32 cellular contexts compared by ENCODE assay signal in the genomic region with DNA sequence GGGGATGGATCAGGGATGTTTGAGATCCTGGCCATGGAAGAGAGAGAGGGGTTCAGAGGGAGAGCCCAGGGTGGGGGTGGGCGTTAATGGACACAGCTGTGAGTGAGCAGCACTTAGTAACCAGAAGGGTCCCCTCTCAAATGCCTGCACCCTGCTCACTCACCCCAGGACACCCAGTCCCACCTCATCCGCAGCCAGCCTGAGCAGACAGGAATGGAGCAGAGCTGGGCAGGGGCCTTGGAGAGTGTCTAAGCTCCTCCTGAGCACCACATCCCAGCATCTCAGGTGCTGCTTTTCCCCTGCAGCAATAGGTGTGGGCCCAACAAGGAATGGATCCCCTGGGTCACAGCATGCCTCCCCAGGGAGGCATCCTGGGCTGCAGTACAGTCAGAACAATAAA. TPM values are rescaled to one million over a fixed set of nuclear protein-coding genes. Genes with fewer than 3 reads are reported as not detected.
"Had no signal": no experiment of that assay in that cellular context is flagged by ENCODE, and none has a peak within 500 bp of the region (broad histone marks: within the 10 kb centered on the region; RNA-seq: fewer than 3 reads in every experiment).

No MANE protein-coding gene starts in this region.

- H3K27me3 ChIP-seq: stomach, suprapubic skin, testis, thyroid gland, tibial artery, tibial nerve, transverse colon, upper lobe of left lung, uterus, vagina had no signal

- H3K4me3 Mint-ChIP-seq: stimulated activated effector memory CD8-positive, alpha-beta T cell treated with anti-CD3 and anti-CD28 coated beads, Interleukin-12 subunit alpha, Interleukin-12 subunit beta, amount 100 ng/mL, for 72 hours; stimulated activated memory B cell treated with anti-CD40 and anti-IgM and Interleukin-4, amounts not matched to agents 10 μg/mL and 1 μg/mL and 100 μg/mL, for 72 hours; stimulated activated naive B cell treated with anti-CD40 and anti-IgM and Interleukin-4, amounts not matched to agents 10 μg/mL and 1 μg/mL and 100 μg/mL, for 72 hours; stimulated activated naive CD8-positive, alpha-beta T cell treated with anti-CD3 and anti-CD28 coated beads, Interleukin-15, amount 100 ng/mL, for 72 hours; stimulated activated naive CD8-positive, alpha-beta T cell treated with anti-CD3 and anti-CD28 coated beads, Interleukin-15, Interleukin-2, amounts not matched to agents 100 ng/mL and 50 ng/mL, for 24 hours; type B pancreatic cell had no signal

- H3K4me3 ChIP-seq: stomach, suprapubic skin, testis, thoracic aorta, thyroid gland, tibial artery, tibial nerve, transverse colon, upper lobe of left lung, uterus, vagina had no signal

- H3K36me3 ChIP-seq: stomach, suprapubic skin, thoracic aorta, thyroid gland, tibial artery, tibial nerve, transverse colon, upper lobe of left lung, uterus, vagina had no signal

- H3K27ac Mint-ChIP-seq: stimulated activated effector memory CD8-positive, alpha-beta T cell treated with anti-CD3 and anti-CD28 coated beads, Interleukin-12 subunit alpha, Interleukin-12 subunit beta, amount 100 ng/mL, for 72 hours; stimulated activated memory B cell treated with anti-CD40 and anti-IgM and Interleukin-4, amounts not matched to agents 10 μg/mL and 1 μg/mL and 100 μg/mL, for 72 hours; stimulated activated naive B cell treated with anti-CD40 and anti-IgM and Interleukin-4, amounts not matched to agents 10 μg/mL and 1 μg/mL and 100 μg/mL, for 72 hours; stimulated activated naive CD8-positive, alpha-beta T cell treated with anti-CD3 and anti-CD28 coated beads, Interleukin-15, amount 100 ng/mL, for 72 hours; stimulated activated naive CD8-positive, alpha-beta T cell treated with anti-CD3 and anti-CD28 coated beads, Interleukin-15, Interleukin-2, amounts not matched to agents 100 ng/mL and 50 ng/mL, for 24 hours; type B pancreatic cell had no signal

- H3K36me3 Mint-ChIP-seq: stimulated activated effector memory CD8-positive, alpha-beta T cell treated with anti-CD3 and anti-CD28 coated beads, Interleukin-12 subunit alpha, Interleukin-12 subunit beta, amount 100 ng/mL, for 72 hours; type B pancreatic cell had no signal

- H3K4me1 Mint-ChIP-seq: stimulated activated effector memory CD8-positive, alpha-beta T cell treated with anti-CD3 and anti-CD28 coated beads, Interleukin-12 subunit alpha, Interleukin-12 subunit beta, amount 100 ng/mL, for 72 hours; stimulated activated memory B cell treated with anti-CD40 and anti-IgM and Interleukin-4, amounts not matched to agents 10 μg/mL and 1 μg/mL and 100 μg/mL, for 72 hours; stimulated activated naive B cell treated with anti-CD40 and anti-IgM and Interleukin-4, amounts not matched to agents 10 μg/mL and 1 μg/mL and 100 μg/mL, for 72 hours; stimulated activated naive CD8-positive, alpha-beta T cell treated with anti-CD3 and anti-CD28 coated beads, Interleukin-15, amount 100 ng/mL, for 72 hours had no signal

- H3K4me1 ChIP-seq: stomach, suprapubic skin, testis, thyroid gland, tibial artery, tibial nerve, transverse colon, upper lobe of left lung, uterus, vagina had no signal

- DNase-seq: stimulated activated CD4-positive, alpha-beta T cell treated with anti-CD3 and anti-CD28 coated beads, Interleukin-2, amount 100 ng/mL, for 24 hours; stimulated activated CD4-positive, alpha-beta T cell treated with anti-CD3 and anti-CD28 coated beads, Interleukin-2, amount 100 ng/mL, for 48 hours; stimulated activated CD4-positive, alpha-beta T cell treated with anti-CD3 and anti-CD28 coated beads, Interleukin-4, amount 100 ng/mL, for 1 hour; stimulated activated CD4-positive, alpha-beta T cell treated with anti-CD3 and anti-CD28 coated beads, Interleukin-4, amount 100 ng/mL, for 24 hours; stimulated activated CD4-positive, alpha-beta T cell treated with anti-CD3 and anti-CD28 coated beads, Interleukin-4, amount 100 ng/mL, for 4 hours; stimulated activated CD8-positive, alpha-beta memory T cell treated with anti-CD3 and anti-CD28 coated beads, Interleukin-4, amount 100 ng/mL, for 48 hours; stimulated activated naive B cell treated with anti-CD40 and anti-IgM and Interleukin-4, amounts not matched to agents 10 μg/mL and 1 μg/mL and 100 μg/mL, for 72 hours; stimulated activated naive CD4-positive, alpha-beta T cell; stimulated activated naive CD4-positive, alpha-beta T cell treated with Interleukin-2 at 50 U/mL for 16 hours; stimulated activated naive CD8-positive, alpha-beta T cell treated with anti-CD3 and anti-CD28 coated beads, Interleukin-15, amount 100 ng/mL, for 72 hours; stimulated activated naive CD8-positive, alpha-beta T cell treated with anti-CD3 and anti-CD28 coated beads, Interleukin-15, Interleukin-2, amounts not matched to agents 100 U/mL and 50 U/mL, for 24 hours; stomach; testis; thyroid gland; tibial artery; transverse colon; trophoblast cell; uterus had no signal

- ATAC-seq: stimulated activated effector memory CD8-positive, alpha-beta T cell treated with anti-CD3 and anti-CD28 coated beads, Interleukin-12 subunit alpha, Interleukin-12 subunit beta, amount 100 ng/mL, for 72 hours; stimulated activated memory B cell treated with anti-CD40 and anti-IgM and Interleukin-4, amounts not matched to agents 10 μg/mL and 1 μg/mL and 100 μg/mL, for 72 hours; stimulated activated naive B cell treated with anti-CD40 and anti-IgM and Interleukin-4, amounts not matched to agents 10 μg/mL and 1 μg/mL and 100 μg/mL, for 72 hours; stimulated activated naive CD8-positive, alpha-beta T cell treated with anti-CD3 and anti-CD28 coated beads, Interleukin-15, amount 100 ng/mL, for 72 hours; stimulated activated naive CD8-positive, alpha-beta T cell treated with anti-CD3 and anti-CD28 coated beads, Interleukin-15, Interleukin-2, amounts not matched to agents 100 U/mL and 50 U/mL, for 24 hours had no signal

- H3K27ac ChIP-seq: stomach, suprapubic skin, testis, thoracic aorta, thyroid gland, tibial artery, tibial nerve, transverse colon, upper lobe of left lung, uterus, vagina had no signal

- H3K27me3 Mint-ChIP-seq: stimulated activated memory B cell treated with anti-CD40 and anti-IgM and Interleukin-4, amounts not matched to agents 10 μg/mL and 1 μg/mL and 100 μg/mL, for 72 hours had no signal

- H3K9me3 ChIP-seq: stomach, suprapubic skin, testis, thoracic aorta, thyroid gland, tibial artery, transverse colon, upper lobe of left lung, uterus, vagina had no signal

RNA-seq across cellular contexts. Expression of a gene that starts 5.3 kb away (rescaled TPM):
- total RNA-seq: stomach, subcutaneous adipose tissue, suprapubic skin, temporal lobe, thoracic aorta, thyroid gland, tibial nerve, transverse colon, upper lobe of left lung, ureter, urinary bladder, uterus, vagina had no signal
- polyA plus RNA-seq: stomach, thymus, urinary bladder had no signal

RNA-seq across cellular contexts. Expression of a gene that starts 36.3 kb away (rescaled TPM):
- total RNA-seq: vagina had no signal
